Comparison of ENCODE assay signal across 5 cellular contexts in genomic region chr1:16893796-16894195, GRCh38. TPM values are rescaled to one million over a fixed set of nuclear protein-coding genes. Genes with fewer than 3 reads are reported as not detected.
"Had no signal": no experiment of that assay in that cellular context is flagged by ENCODE, and none has a peak within 500 bp of the region (broad histone marks: within the 10 kb centered on the region; RNA-seq: fewer than 3 reads in every experiment).

No MANE protein-coding gene starts in this region.

RNA-seq across cellular contexts. Expression of gene RNU1-2, which starts 2.0 kb away (rescaled TPM):
- total RNA-seq: myocyte, right atrium auricular region had no signal
- polyA plus RNA-seq: mammary epithelial cell, ovary, stomach had no signal
